In genomic region chr19:19628499-19629134, GRCh38 we compare ENCODE assay signal across 8 cellular contexts. TPM values are rescaled to one million over a fixed set of nuclear protein-coding genes. Genes with fewer than 3 reads are reported as not detected.
DNase-seq lines count a peak whose midpoint lies in the region; ATAC-seq and TF ChIP-seq lines count a peak whose summit lies in the region.

No MANE protein-coding gene starts in this region.

- intact Hi-C loops in Right ventricle myocardium inferior (cut with DNase I): no loop called here
- intact Hi-C loops in cardiac septum (cut with DNase I): no loop called here

- peaks cover 38% of the 10 kb centered on the region for H3K36me3 Mint-ChIP-seq in activated CD8-positive, alpha-beta memory T cell treated with anti-CD3 and anti-CD28 coated beads, Interleukin-2, amount 10 ng/mL, durations not matched to agents 7 days and 5 days
- H3K36me3 Mint-ChIP-seq in neural crest cell (ENCODE audit: low read depth): peaks cover 10% of the 10 kb centered on the region

- ATAC-seq in Right ventricle myocardium inferior (peak; percentile 34), HG02973 (IDR thresholded peaks at IDR 0.05; ENCODE audit: unreplicated experiment) (no peak)
- peak; percentile 10 for ATAC-seq in activated CD8-positive, alpha-beta memory T cell treated with anti-CD3 and anti-CD28 coated beads, Interleukin-2, amount 10 ng/mL, durations not matched to agents 7 days and 5 days

- no peak for DNase-seq in Right ventricle myocardium inferior (ENCODE audit: missing footprints)
- no peak for DNase-seq in cardiac septum (ENCODE audit: low spot score)
- DNase-seq in NCI-H1930 (lab: John Stamatoyannopoulos, UW): peak; percentile 26 to 64
- peak; percentile 62 for DNase-seq in activated CD8-positive, alpha-beta memory T cell treated with anti-CD3 and anti-CD28 coated beads, Interleukin-2, amount 10 ng/mL, durations not matched to agents 7 days and 5 days
- DNase-seq in epithelial cell of proximal tubule (ENCODE audit: low read depth): no peak
- DNase-seq in neural crest cell (ENCODE audit: low read depth, low spot score): peak; percentile 70
- no peak for DNase-seq in NCI-H187 treated with DMSO at 0.1 percent for 48 hours (lab: John Stamatoyannopoulos, UW)

- peak overlapping the region; percentile 94 for H3K4me3 Mint-ChIP-seq in activated CD8-positive, alpha-beta memory T cell treated with anti-CD3 and anti-CD28 coated beads, Interleukin-2, amount 10 ng/mL, durations not matched to agents 7 days and 5 days
- peak overlapping the region; percentile 86 for H3K4me3 Mint-ChIP-seq in neural crest cell

- peak overlapping the region; percentile 82 for H3K27ac Mint-ChIP-seq in activated CD8-positive, alpha-beta memory T cell treated with anti-CD3 and anti-CD28 coated beads, Interleukin-2, amount 10 ng/mL, durations not matched to agents 7 days and 5 days
- H3K27ac Mint-ChIP-seq in neural crest cell (ENCODE audit: unreplicated experiment): peak overlapping the region; percentile 97

- H3K27me3 Mint-ChIP-seq in activated CD8-positive, alpha-beta memory T cell treated with anti-CD3 and anti-CD28 coated beads, Interleukin-2, amount 10 ng/mL, durations not matched to agents 7 days and 5 days: no peaks in the 10 kb centered on the region
- H3K27me3 Mint-ChIP-seq in neural crest cell (ENCODE audit: low read depth): no peaks in the 10 kb centered on the region

- CTCF ChIA-PET in activated CD8-positive, alpha-beta memory T cell treated with anti-CD3 and anti-CD28 coated beads, Interleukin-2, amount 10 ng/mL, durations not matched to agents 7 days and 5 days (lab: Charles Lee): interaction anchor here (0.7 to 1.7 kb wide), 7 partner anchors 12 to 97 kb away, joined by 3 to 12 read pairs (median 4); no protein-coding TSS in a partner anchor

- no peaks in the 10 kb centered on the region for H3K9me3 Mint-ChIP-seq in activated CD8-positive, alpha-beta memory T cell treated with anti-CD3 and anti-CD28 coated beads, Interleukin-2, amount 10 ng/mL, durations not matched to agents 7 days and 5 days (ENCODE audit: low read depth)
- H3K9me3 Mint-ChIP-seq in neural crest cell: no peaks in the 10 kb centered on the region

- peaks cover 35% of the 10 kb centered on the region for H3K4me1 Mint-ChIP-seq in activated CD8-positive, alpha-beta memory T cell treated with anti-CD3 and anti-CD28 coated beads, Interleukin-2, amount 10 ng/mL, durations not matched to agents 7 days and 5 days
- H3K4me1 Mint-ChIP-seq in neural crest cell: peaks cover 22% of the 10 kb centered on the region

- no peak for TF ChIP-seq CTCF in epithelial cell of proximal tubule (conservative IDR thresholded peaks at IDR 0.05; ENCODE audit: low read depth, low read length)
- no peak for TF ChIP-seq CTCF in neural crest cell (conservative IDR thresholded peaks at IDR 0.05)

- peak overlapping the region; percentile 54 for H3K4me3 ChIP-seq in epithelial cell of proximal tubule (ENCODE audit: low read depth, low read length)

RNA-seq across cellular contexts. Expression of gene LPAR2, which starts 0.6 kb away (rescaled TPM):
- total RNA-seq in Right ventricle myocardium inferior (0.57 TPM), cardiac septum (1.9 TPM), epithelial cell of proximal tubule (17.1 and 34.1 TPM in 2 replicates), neural crest cell (115 and 116 TPM in 2 replicates)
- 10 to 100 TPM; 39.4 to 46.1 TPM for total RNA-seq in activated CD8-positive, alpha-beta memory T cell treated with anti-CD3 and anti-CD28 coated beads, Interleukin-2, amount 10 ng/mL, durations not matched to agents 7 days and 5 days

RNA-seq across cellular contexts. Expression of gene PBX4, which starts 10.1 kb away (rescaled TPM):
- not detected for total RNA-seq in Right ventricle myocardium inferior
- total RNA-seq in cardiac septum: not detected
- 10 to 100 TPM; 39.9 to 62.3 TPM for total RNA-seq in activated CD8-positive, alpha-beta memory T cell treated with anti-CD3 and anti-CD28 coated beads, Interleukin-2, amount 10 ng/mL, durations not matched to agents 7 days and 5 days
- total RNA-seq in epithelial cell of proximal tubule: 0.43 and 2.7 TPM in 2 replicates
- total RNA-seq in neural crest cell: 7.5 and 7.7 TPM in 2 replicates

RNA-seq across cellular contexts. Expression of gene GMIP, which starts 14.8 kb away (rescaled TPM):
- total RNA-seq in Right ventricle myocardium inferior (4.5 TPM), cardiac septum (3.5 TPM), epithelial cell of proximal tubule (14.6 and 17.0 TPM in 2 replicates), neural crest cell (20.6 and 25.1 TPM in 2 replicates)
- total RNA-seq in activated CD8-positive, alpha-beta memory T cell treated with anti-CD3 and anti-CD28 coated beads, Interleukin-2, amount 10 ng/mL, durations not matched to agents 7 days and 5 days: 100 to 1,000 TPM; 110 to 111 TPM

RNA-seq across cellular contexts. Expression of gene ATP13A1, which starts 34.9 kb away (rescaled TPM):
- 20.1 TPM for total RNA-seq in Right ventricle myocardium inferior
- 20.1 TPM for total RNA-seq in cardiac septum
- 100 to 1,000 TPM; 114 to 131 TPM for total RNA-seq in activated CD8-positive, alpha-beta memory T cell treated with anti-CD3 and anti-CD28 coated beads, Interleukin-2, amount 10 ng/mL, durations not matched to agents 7 days and 5 days
- 97.2 and 242 TPM in 2 replicates for total RNA-seq in epithelial cell of proximal tubule
- 75.1 and 81.0 TPM in 2 replicates for total RNA-seq in neural crest cell

RNA-seq across cellular contexts. Expression of gene ZNF101, which starts 40.0 kb away (rescaled TPM):
- total RNA-seq in Right ventricle myocardium inferior (2.7 TPM), cardiac septum (2.9 TPM), epithelial cell of proximal tubule (6.2 and 7.6 TPM in 2 replicates), neural crest cell (16.2 and 18.2 TPM in 2 replicates)
- total RNA-seq in activated CD8-positive, alpha-beta memory T cell treated with anti-CD3 and anti-CD28 coated beads, Interleukin-2, amount 10 ng/mL, durations not matched to agents 7 days and 5 days: 10 to 100 TPM; 75.0 to 93.7 TPM

Comparison
In these comparisons a context has a peak if more than half of its experiments do, and no peak if none do; other contexts are left out.
1. DNase-seq: peak in NCI-H1930 (2 of 2), activated CD8-positive, alpha-beta memory T cell treated with anti-CD3 and anti-CD28 coated beads, Interleukin-2, amount 10 ng/mL, durations not matched to agents 7 days and 5 days (single experiment) and neural crest cell (single experiment); none in Right ventricle myocardium inferior (single experiment), cardiac septum (single experiment), epithelial cell of proximal tubule (single experiment) and NCI-H187 treated with DMSO at 0.1 percent for 48 hours (single experiment).